ENCODE assay signal across 1 cellular context in the genomic region with DNA sequence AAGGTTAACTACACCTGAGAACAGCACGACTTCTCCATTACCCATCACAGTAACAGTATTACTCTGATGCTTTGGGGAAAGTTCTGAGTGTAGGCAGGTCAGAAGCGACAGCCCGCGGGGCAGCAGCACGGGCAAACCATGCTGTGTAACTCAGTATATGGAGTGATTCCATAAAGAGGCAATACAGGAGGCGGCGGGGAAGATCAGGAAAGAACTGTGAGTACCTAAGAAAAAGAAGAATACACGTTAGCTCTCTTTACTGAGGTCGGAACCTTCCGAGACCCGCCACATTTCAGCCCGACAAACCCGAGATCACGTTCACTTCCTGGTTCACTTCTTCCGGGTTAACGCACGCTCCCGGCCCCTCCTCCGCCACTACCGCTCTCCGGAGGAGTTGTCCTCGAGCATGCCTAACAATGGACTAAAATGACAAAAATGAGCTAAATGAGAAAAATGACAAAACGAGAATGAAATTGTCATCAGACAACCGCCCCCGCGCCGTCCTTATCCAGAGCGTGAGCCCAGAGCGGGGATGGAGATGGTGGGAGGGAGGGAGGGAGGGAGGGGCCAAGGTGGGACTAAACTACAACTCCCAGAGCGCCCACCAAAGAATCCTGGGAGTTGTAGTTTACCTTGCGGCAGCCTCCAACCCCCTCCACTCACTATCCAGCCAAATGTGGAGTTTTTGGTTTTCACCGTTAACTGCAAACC.
A peak's percentile ranks its signal among the peaks of the same experiment; 100 is the strongest.
TF ChIP-seq lines count a peak whose summit lies in the region.

A gene with protein sequence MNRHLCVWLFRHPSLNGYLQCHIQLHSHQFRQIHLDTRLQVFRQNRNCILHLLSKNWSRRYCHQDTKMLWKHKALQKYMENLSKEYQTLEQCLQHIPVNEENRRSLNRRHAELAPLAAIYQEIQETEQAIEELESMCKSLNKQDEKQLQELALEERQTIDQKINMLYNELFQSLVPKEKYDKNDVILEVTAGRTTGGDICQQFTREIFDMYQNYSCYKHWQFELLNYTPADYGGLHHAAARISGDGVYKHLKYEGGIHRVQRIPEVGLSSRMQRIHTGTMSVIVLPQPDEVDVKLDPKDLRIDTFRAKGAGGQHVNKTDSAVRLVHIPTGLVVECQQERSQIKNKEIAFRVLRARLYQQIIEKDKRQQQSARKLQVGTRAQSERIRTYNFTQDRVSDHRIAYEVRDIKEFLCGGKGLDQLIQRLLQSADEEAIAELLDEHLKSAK (minus strand): TSS at position 316 of the 711 bp plus-strand sequence. CDS start 2,669 bp downstream, outside the sequence.

TF ChIP-seq in GM12878, 131 proteins besides CTCF, POLR2A, EP300 and RAD21 (continued from another document and continues in another):
- TF ChIP-seq, protein P1, sequence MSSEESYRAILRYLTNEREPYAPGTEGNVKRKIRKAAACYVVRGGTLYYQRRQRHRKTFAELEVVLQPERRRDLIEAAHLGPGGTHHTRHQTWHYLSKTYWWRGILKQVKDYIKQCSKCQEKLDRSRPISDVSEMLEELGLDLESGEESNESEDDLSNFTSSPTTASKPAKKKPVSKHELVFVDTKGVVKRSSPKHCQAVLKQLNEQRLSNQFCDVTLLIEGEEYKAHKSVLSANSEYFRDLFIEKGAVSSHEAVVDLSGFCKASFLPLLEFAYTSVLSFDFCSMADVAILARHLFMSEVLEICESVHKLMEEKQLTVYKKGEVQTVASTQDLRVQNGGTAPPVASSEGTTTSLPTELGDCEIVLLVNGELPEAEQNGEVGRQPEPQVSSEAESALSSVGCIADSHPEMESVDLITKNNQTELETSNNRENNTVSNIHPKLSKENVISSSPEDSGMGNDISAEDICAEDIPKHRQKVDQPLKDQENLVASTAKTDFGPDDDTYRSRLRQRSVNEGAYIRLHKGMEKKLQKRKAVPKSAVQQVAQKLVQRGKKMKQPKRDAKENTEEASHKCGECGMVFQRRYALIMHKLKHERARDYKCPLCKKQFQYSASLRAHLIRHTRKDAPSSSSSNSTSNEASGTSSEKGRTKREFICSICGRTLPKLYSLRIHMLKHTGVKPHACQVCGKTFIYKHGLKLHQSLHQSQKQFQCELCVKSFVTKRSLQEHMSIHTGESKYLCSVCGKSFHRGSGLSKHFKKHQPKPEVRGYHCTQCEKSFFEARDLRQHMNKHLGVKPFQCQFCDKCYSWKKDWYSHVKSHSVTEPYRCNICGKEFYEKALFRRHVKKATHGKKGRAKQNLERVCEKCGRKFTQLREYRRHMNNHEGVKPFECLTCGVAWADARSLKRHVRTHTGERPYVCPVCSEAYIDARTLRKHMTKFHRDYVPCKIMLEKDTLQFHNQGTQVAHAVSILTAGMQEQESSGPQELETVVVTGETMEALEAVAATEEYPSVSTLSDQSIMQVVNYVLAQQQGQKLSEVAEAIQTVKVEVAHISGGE (CRISPR knock-in tag; IDR thresholded peaks at IDR 0.05) = peak; percentile 90
- peak; percentile 100 for TF ChIP-seq GABPA (IDR thresholded peaks at IDR 0.05; ENCODE audit: low read depth)
- peak; percentile 96 for TF ChIP-seq IKZF1 (conservative IDR thresholded peaks at IDR 0.05)
- no peak for TF ChIP-seq RCOR1 (conservative IDR thresholded peaks at IDR 0.05; ENCODE audit: low read depth, low read length)
- no peak for TF ChIP-seq SPI1 (IDR thresholded peaks at IDR 0.05; ENCODE audit: borderline replicate concordance, insufficient read depth, low read depth, low read length)
- TF ChIP-seq, protein P2, sequence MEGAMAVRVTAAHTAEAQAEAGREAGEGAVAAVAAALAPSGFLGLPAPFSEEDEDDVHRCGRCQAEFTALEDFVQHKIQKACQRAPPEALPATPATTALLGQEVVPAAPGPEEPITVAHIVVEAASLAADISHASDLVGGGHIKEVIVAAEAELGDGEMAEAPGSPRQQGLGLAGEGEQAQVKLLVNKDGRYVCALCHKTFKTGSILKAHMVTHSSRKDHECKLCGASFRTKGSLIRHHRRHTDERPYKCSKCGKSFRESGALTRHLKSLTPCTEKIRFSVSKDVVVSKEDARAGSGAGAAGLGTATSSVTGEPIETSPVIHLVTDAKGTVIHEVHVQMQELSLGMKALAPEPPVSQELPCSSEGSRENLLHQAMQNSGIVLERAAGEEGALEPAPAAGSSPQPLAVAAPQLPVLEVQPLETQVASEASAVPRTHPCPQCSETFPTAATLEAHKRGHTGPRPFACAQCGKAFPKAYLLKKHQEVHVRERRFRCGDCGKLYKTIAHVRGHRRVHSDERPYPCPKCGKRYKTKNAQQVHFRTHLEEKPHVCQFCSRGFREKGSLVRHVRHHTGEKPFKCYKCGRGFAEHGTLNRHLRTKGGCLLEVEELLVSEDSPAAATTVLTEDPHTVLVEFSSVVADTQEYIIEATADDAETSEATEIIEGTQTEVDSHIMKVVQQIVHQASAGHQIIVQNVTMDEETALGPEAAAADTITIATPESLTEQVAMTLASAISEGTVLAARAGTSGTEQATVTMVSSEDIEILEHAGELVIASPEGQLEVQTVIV (IDR thresholded peaks at IDR 0.05; ENCODE audit: borderline replicate concordance, partially characterized antibody) = no peak
- TF ChIP-seq ZNF622 (IDR thresholded peaks at IDR 0.05) = no peak
- peak; percentile 100 for TF ChIP-seq NR2C1 (IDR thresholded peaks at IDR 0.05)
- TF ChIP-seq HDGF (IDR thresholded peaks at IDR 0.05) = no peak
- TF ChIP-seq, protein P3, sequence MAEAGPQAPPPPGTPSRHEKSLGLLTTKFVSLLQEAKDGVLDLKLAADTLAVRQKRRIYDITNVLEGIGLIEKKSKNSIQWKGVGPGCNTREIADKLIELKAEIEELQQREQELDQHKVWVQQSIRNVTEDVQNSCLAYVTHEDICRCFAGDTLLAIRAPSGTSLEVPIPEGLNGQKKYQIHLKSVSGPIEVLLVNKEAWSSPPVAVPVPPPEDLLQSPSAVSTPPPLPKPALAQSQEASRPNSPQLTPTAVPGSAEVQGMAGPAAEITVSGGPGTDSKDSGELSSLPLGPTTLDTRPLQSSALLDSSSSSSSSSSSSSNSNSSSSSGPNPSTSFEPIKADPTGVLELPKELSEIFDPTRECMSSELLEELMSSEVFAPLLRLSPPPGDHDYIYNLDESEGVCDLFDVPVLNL (IDR thresholded peaks at IDR 0.05; ENCODE audit: low read depth, low read length) = no peak
- TF ChIP-seq, protein P4, sequence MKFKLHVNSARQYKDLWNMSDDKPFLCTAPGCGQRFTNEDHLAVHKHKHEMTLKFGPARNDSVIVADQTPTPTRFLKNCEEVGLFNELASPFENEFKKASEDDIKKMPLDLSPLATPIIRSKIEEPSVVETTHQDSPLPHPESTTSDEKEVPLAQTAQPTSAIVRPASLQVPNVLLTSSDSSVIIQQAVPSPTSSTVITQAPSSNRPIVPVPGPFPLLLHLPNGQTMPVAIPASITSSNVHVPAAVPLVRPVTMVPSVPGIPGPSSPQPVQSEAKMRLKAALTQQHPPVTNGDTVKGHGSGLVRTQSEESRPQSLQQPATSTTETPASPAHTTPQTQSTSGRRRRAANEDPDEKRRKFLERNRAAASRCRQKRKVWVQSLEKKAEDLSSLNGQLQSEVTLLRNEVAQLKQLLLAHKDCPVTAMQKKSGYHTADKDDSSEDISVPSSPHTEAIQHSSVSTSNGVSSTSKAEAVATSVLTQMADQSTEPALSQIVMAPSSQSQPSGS (IDR thresholded peaks at IDR 0.05; ENCODE audit: low read length) = no peak
- TF ChIP-seq EZH2 (IDR thresholded peaks at IDR 0.05; ENCODE audit: borderline replicate concordance, control insufficient read depth, low read depth, low read length) = no peak
- no peak for TF ChIP-seq SMC3 (IDR thresholded peaks at IDR 0.05; ENCODE audit: borderline replicate concordance, low read length)
- peak; percentile 90 for TF ChIP-seq SREBF1 (IDR thresholded peaks at IDR 0.05; ENCODE audit: low read length)
- 0 out of 2 replicates have a peak, but pooled peaks have one; percentile 69 for TF ChIP-seq STAT1 (conservative IDR thresholded peaks at IDR 0.05)
- TF ChIP-seq WRNIP1 (IDR thresholded peaks at IDR 0.05; ENCODE audit: borderline replicate concordance, low read depth, low read length) = 0 out of 2 replicates have a peak, but pooled peaks have one; percentile 63
- TF ChIP-seq, protein P5, sequence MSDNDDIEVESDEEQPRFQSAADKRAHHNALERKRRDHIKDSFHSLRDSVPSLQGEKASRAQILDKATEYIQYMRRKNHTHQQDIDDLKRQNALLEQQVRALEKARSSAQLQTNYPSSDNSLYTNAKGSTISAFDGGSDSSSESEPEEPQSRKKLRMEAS (IDR thresholded peaks at IDR 0.05; ENCODE audit: low read depth, low read length) = peak; percentile 62; the same call in 1 of the 2 replicates
- peak; percentile 87; the same call in 1 of the 2 replicates for TF ChIP-seq MXI1 (IDR thresholded peaks at IDR 0.05; ENCODE audit: low read depth, low read length)
- TF ChIP-seq SUPT20H (IDR thresholded peaks at IDR 0.05; ENCODE audit: borderline replicate concordance, control insufficient read depth, low read depth, low read length) = no peak
- TF ChIP-seq MEF2A (IDR thresholded peaks at IDR 0.05; ENCODE audit: insufficient read depth, low read depth, low read length) = no peak
- peak; percentile 2 to 59; a peak in 1 of 3 replicates for TF ChIP-seq EGR1 (IDR thresholded peaks at IDR 0.05; ENCODE audit: borderline replicate concordance in 1 of 2, low read depth in 2 of 2, low read length in 2 of 2)
- no peak for TF ChIP-seq PAX8 (IDR thresholded peaks at IDR 0.05)
- TF ChIP-seq, protein P6, sequence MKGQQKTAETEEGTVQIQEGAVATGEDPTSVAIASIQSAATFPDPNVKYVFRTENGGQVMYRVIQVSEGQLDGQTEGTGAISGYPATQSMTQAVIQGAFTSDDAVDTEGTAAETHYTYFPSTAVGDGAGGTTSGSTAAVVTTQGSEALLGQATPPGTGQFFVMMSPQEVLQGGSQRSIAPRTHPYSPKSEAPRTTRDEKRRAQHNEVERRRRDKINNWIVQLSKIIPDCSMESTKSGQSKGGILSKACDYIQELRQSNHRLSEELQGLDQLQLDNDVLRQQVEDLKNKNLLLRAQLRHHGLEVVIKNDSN (IDR thresholded peaks at IDR 0.05; ENCODE audit: borderline replicate concordance, extremely low read length, insufficient read depth, low read depth, low read length) = no peak
- peak; percentile 85; the same call in 1 of the 2 replicates for TF ChIP-seq NBN (IDR thresholded peaks at IDR 0.05)
- no peak for TF ChIP-seq HDAC6 (IDR thresholded peaks at IDR 0.05; ENCODE audit: unreplicated experiment)
- TF ChIP-seq CBX3 (IDR thresholded peaks at IDR 0.05; ENCODE audit: borderline replicate concordance, low read depth) = no peak
- no peak for TF ChIP-seq EED (IDR thresholded peaks at IDR 0.05; ENCODE audit: low read depth)
- TF ChIP-seq, protein P7, sequence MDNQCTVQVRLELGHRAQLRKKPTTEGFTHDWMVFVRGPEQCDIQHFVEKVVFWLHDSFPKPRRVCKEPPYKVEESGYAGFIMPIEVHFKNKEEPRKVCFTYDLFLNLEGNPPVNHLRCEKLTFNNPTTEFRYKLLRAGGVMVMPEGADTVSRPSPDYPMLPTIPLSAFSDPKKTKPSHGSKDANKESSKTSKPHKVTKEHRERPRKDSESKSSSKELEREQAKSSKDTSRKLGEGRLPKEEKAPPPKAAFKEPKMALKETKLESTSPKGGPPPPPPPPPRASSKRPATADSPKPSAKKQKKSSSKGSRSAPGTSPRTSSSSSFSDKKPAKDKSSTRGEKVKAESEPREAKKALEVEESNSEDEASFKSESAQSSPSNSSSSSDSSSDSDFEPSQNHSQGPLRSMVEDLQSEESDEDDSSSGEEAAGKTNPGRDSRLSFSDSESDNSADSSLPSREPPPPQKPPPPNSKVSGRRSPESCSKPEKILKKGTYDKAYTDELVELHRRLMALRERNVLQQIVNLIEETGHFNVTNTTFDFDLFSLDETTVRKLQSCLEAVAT (IDR thresholded peaks at IDR 0.05) = peak; percentile 47; the same call in 1 of the 2 replicates
- TF ChIP-seq HCFC1 (IDR thresholded peaks at IDR 0.05; ENCODE audit: low read length) = peak; percentile 90
- peak in 1 of 2 experiments; percentile 21; a peak in 1 of 4 replicates for TF ChIP-seq ETV6 (conservative IDR thresholded peaks at IDR 0.05 in 1 of 2, IDR thresholded peaks at IDR 0.05 in 1 of 2; ENCODE audit: borderline replicate concordance in 1 of 2, low read depth in 1 of 2)
- peak; percentile 50; the same call in 1 of the 2 replicates for TF ChIP-seq PML (IDR thresholded peaks at IDR 0.05; ENCODE audit: low read length)
- TF ChIP-seq, protein P8, sequence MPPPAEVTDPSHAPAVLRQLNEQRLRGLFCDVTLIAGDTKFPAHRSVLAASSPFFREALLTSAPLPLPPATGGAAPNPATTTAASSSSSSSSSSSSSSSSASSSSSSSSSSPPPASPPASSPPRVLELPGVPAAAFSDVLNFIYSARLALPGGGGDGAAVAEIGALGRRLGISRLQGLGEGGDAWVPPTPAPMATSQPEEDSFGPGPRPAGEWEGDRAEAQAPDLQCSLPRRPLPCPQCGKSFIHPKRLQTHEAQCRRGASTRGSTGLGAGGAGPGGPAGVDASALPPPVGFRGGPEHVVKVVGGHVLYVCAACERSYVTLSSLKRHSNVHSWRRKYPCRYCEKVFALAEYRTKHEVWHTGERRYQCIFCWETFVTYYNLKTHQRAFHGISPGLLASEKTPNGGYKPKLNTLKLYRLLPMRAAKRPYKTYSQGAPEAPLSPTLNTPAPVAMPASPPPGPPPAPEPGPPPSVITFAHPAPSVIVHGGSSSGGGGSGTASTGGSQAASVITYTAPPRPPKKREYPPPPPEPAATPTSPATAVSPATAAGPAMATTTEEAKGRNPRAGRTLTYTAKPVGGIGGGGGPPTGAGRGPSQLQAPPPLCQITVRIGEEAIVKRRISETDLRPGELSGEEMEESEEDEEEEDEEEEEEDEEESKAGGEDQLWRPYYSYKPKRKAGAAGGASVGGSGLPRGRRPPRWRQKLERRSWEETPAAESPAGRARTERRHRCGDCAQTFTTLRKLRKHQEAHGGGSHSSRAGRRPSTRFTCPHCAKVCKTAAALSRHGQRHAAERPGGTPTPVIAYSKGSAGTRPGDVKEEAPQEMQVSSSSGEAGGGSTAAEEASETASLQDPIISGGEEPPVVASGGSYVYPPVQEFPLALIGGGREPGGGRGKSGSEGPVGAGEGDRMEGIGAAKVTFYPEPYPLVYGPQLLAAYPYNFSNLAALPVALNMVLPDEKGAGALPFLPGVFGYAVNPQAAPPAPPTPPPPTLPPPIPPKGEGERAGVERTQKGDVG (CRISPR knock-in tag; IDR thresholded peaks at IDR 0.05) = no peak
- TF ChIP-seq YBX1 (IDR thresholded peaks at IDR 0.05) = no peak
- no peak for TF ChIP-seq RBBP5 (conservative IDR thresholded peaks at IDR 0.05)
- peak; percentile 78 for TF ChIP-seq POLR2AphosphoS2 (IDR thresholded peaks at IDR 0.05; ENCODE audit: low read depth, low read length)
- TF ChIP-seq, protein P9, sequence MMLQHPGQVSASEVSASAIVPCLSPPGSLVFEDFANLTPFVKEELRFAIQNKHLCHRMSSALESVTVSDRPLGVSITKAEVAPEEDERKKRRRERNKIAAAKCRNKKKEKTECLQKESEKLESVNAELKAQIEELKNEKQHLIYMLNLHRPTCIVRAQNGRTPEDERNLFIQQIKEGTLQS (IDR thresholded peaks at IDR 0.05; ENCODE audit: borderline replicate concordance, extremely low read depth, low read depth, low read length) = no peak
- TF ChIP-seq ZNF217 (IDR thresholded peaks at IDR 0.05) = no peak
